Comparison of ENCODE assay signal across 15 cellular contexts in the genomic region with DNA sequence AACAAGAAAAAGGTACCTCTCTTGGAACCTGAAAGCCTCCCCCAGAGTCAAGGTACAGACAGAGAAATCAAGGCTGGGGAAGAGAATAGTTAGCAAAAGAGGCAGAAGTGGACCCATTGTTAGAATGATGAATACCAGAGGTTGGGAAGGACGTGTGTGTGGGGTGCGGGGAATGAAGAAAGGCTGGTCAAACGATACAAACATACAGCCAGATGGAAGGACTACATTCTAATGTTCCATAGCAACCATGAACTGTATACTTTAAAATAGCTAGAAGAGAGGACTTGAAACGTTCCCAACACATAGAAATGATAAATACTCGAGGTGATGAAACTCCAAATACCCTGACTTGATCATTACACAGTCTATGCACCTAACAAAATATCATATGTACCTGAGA. TPM values are rescaled to one million over a fixed set of nuclear protein-coding genes. Genes with fewer than 3 reads are reported as not detected.
DNase-seq lines count a peak whose midpoint lies in the region; ATAC-seq and TF ChIP-seq lines count a peak whose summit lies in the region.
"Had no signal": no experiment of that assay in that cellular context is flagged by ENCODE, and none has a peak within 500 bp of the region (broad histone marks: within the 10 kb centered on the region; RNA-seq: fewer than 3 reads in every experiment).

No MANE protein-coding gene starts in this region.

- H3K27ac ChIP-seq in naive thymus-derived CD4-positive, alpha-beta T cell (ENCODE audit: low read depth, low read length): peak overlapping the region; percentile 93
- no peak overlapping the region for H3K27ac ChIP-seq in PC-3 (ENCODE audit: low read length)
- H3K27ac ChIP-seq: WERI-Rb-1 had no signal

- no peak overlapping the region for H2AFZ ChIP-seq in PC-3 (ENCODE audit: low read length)

- no peak overlapping the region for H3K4me3 ChIP-seq in naive thymus-derived CD4-positive, alpha-beta T cell (ENCODE audit: low read length)
- no peak overlapping the region for H3K4me3 ChIP-seq in PC-3 (ENCODE audit: low read length)
- H3K4me3 ChIP-seq: stomach had no signal

- H3K4me1 Mint-ChIP-seq in activated naive CD4-positive, alpha-beta T cell treated with anti-CD3 and anti-CD28 coated beads, Interleukin-2, amount 50 U/mL, for 24 hours: peaks cover 89% of the 10 kb centered on the region
- H3K4me1 Mint-ChIP-seq in activated CD8-positive, alpha-beta T cell treated with anti-CD3 and anti-CD28 coated beads for 36 hours (ENCODE audit: low read depth): peaks cover 84% of the 10 kb centered on the region
- peaks cover 72 to 97% (median 91%) of the 10 kb centered on the region in 7 donors for H3K4me1 Mint-ChIP-seq in naive thymus-derived CD4-positive, alpha-beta T cell
- H3K4me1 Mint-ChIP-seq: brain, neural crest cell had no signal

- no peaks in the 10 kb centered on the region for H3K9me2 ChIP-seq in PC-3 (replicated peaks; ENCODE audit: low read length)

- no peaks in the 10 kb centered on the region for H3K27me3 ChIP-seq in naive thymus-derived CD4-positive, alpha-beta T cell (ENCODE audit: control insufficient read depth in 2 of 2, insufficient read depth in 2 of 2, low read length in 2 of 2)
- no peaks in the 10 kb centered on the region for H3K27me3 ChIP-seq in PC-3 (ENCODE audit: low read length)
- H3K27me3 ChIP-seq: stomach had no signal

- peak overlapping the region; percentile 71 for H3K27ac Mint-ChIP-seq in activated naive CD4-positive, alpha-beta T cell treated with anti-CD3 and anti-CD28 coated beads, Interleukin-2, amount 50 U/mL, for 24 hours
- peak overlapping the region in 1 of 2 donors; percentile 86 for H3K27ac Mint-ChIP-seq in activated naive CD4-positive, alpha-beta T cell treated with anti-CD3 and anti-CD28 coated beads, Interleukin-2, amount 50 U/mL, for 72 hours
- H3K27ac Mint-ChIP-seq in activated CD8-positive, alpha-beta T cell treated with anti-CD3 and anti-CD28 coated beads for 36 hours: peak overlapping the region; percentile 73
- H3K27ac Mint-ChIP-seq in naive thymus-derived CD4-positive, alpha-beta T cell: peak overlapping the region in 8 of 9 donors; percentile 90 to 98 (median 96)
- H3K27ac Mint-ChIP-seq: brain had no signal

- DNase-seq in activated naive CD4-positive, alpha-beta T cell treated with anti-CD3 and anti-CD28 coated beads, Interleukin-2, amount 50 U/mL, for 72 hours (ENCODE audit: low spot score in 2 of 2): no peak
- no peak for DNase-seq in activated CD8-positive, alpha-beta T cell treated with anti-CD3 and anti-CD28 coated beads for 36 hours
- DNase-seq in naive thymus-derived CD4-positive, alpha-beta T cell: no peak
- DNase-seq in PC-3: no peak
- DNase-seq: NCI-H1105 treated with DMSO at 0.1 percent for 48 hours, stomach, WERI-Rb-1 had no signal

- no peak overlapping the region for H3K4me3 Mint-ChIP-seq in activated naive CD4-positive, alpha-beta T cell treated with anti-CD3 and anti-CD28 coated beads, Interleukin-2, amount 50 U/mL, for 24 hours
- H3K4me3 Mint-ChIP-seq in activated CD8-positive, alpha-beta T cell treated with anti-CD3 and anti-CD28 coated beads for 36 hours: no peak overlapping the region
- peak overlapping the region; percentile 2 to 96 (median 53) for H3K4me3 Mint-ChIP-seq in naive thymus-derived CD4-positive, alpha-beta T cell
- H3K4me3 Mint-ChIP-seq: brain, neural crest cell had no signal

- H3K36me3 Mint-ChIP-seq in activated naive CD4-positive, alpha-beta T cell treated with anti-CD3 and anti-CD28 coated beads, Interleukin-2, amount 50 U/mL, for 24 hours: peaks cover 1% of the 10 kb centered on the region
- peaks cover 33 to 59% of the 10 kb centered on the region in 2 donors for H3K36me3 Mint-ChIP-seq in activated naive CD4-positive, alpha-beta T cell treated with anti-CD3 and anti-CD28 coated beads, Interleukin-2, amount 50 U/mL, for 72 hours
- H3K36me3 Mint-ChIP-seq in activated CD8-positive, alpha-beta T cell treated with anti-CD3 and anti-CD28 coated beads for 36 hours (ENCODE audit: low read depth): peaks cover 57% of the 10 kb centered on the region
- peaks cover 5 to 71% (median 39%) of the 10 kb centered on the region in 5 donors for H3K36me3 Mint-ChIP-seq in naive thymus-derived CD4-positive, alpha-beta T cell
- H3K36me3 Mint-ChIP-seq: brain had no signal

- POLR2A ChIA-PET in activated CD8-positive, alpha-beta T cell treated with anti-CD3 and anti-CD28 coated beads for 36 hours (lab: Charles Lee): interaction anchor here (0.8 to 1.0 kb wide), 2 partner anchors 75 to 427 kb away, joined by 3 to 4 read pairs; no protein-coding TSS in a partner anchor
- POLR2A ChIA-PET in naive thymus-derived CD4-positive, alpha-beta T cell (lab: Charles Lee): interaction anchor here (0.6 to 1.6 kb wide), 2 partner anchors 35 to 66 kb away, joined by 3 to 4 read pairs; no protein-coding TSS in a partner anchor
- POLR2A ChIA-PET in PC-3 (lab: Charles Lee; ENCODE audit: unreplicated experiment): no interaction called here

- ATAC-seq in activated naive CD4-positive, alpha-beta T cell treated with anti-CD3 and anti-CD28 coated beads, Interleukin-2, amount 50 U/mL, for 72 hours: no peak
- ATAC-seq in activated CD8-positive, alpha-beta T cell treated with anti-CD3 and anti-CD28 coated beads for 36 hours: no peak
- ATAC-seq in naive thymus-derived CD4-positive, alpha-beta T cell: no peak
- ATAC-seq in HG02970 (IDR thresholded peaks at IDR 0.05; ENCODE audit: low FRiP score, unreplicated experiment): no peak
- no peak for ATAC-seq in HG03378 (IDR thresholded peaks at IDR 0.05; ENCODE audit: unreplicated experiment)
- no peak for ATAC-seq in GM18858 (IDR thresholded peaks at IDR 0.05; ENCODE audit: unreplicated experiment)
- no peak for ATAC-seq in PC-3
- ATAC-seq: HCT116, SK-N-SH treated with all-trans-retinoic acid at 6 μM for 48 hours had no signal

- intact Hi-C loops in activated CD8-positive, alpha-beta T cell treated with anti-CD3 and anti-CD28 coated beads for 36 hours (cut with micrococcal nuclease): no loop called here
- intact Hi-C loops in naive thymus-derived CD4-positive, alpha-beta T cell (cut with micrococcal nuclease): no loop called here
- intact Hi-C loops in PC-3 (cut with micrococcal nuclease): no loop called here

- no peaks in the 10 kb centered on the region for H4K20me1 ChIP-seq in PC-3 (ENCODE audit: low read length)

- no TSS peak for BruUV-seq in PC-3 (replicated peaks; lab: Mats Ljungman, UMichigan)

- H3K9ac ChIP-seq in PC-3 (ENCODE audit: low read length): no peak overlapping the region

- no peaks in the 10 kb centered on the region for H3K79me2 ChIP-seq in PC-3 (ENCODE audit: low read length)

- H3K9me3 Mint-ChIP-seq in activated naive CD4-positive, alpha-beta T cell treated with anti-CD3 and anti-CD28 coated beads, Interleukin-2, amount 50 U/mL, for 24 hours: no peaks in the 10 kb centered on the region
- H3K9me3 Mint-ChIP-seq in activated naive CD4-positive, alpha-beta T cell treated with anti-CD3 and anti-CD28 coated beads, Interleukin-2, amount 50 U/mL, for 72 hours: no peaks in the 10 kb centered on the region
- no peaks in the 10 kb centered on the region for H3K9me3 Mint-ChIP-seq in activated CD8-positive, alpha-beta T cell treated with anti-CD3 and anti-CD28 coated beads for 36 hours
- H3K9me3 Mint-ChIP-seq in naive thymus-derived CD4-positive, alpha-beta T cell: no peaks in the 10 kb centered on the region
- H3K9me3 Mint-ChIP-seq: brain, neural crest cell had no signal

- no peaks in the 10 kb centered on the region for H3K36me3 ChIP-seq in naive thymus-derived CD4-positive, alpha-beta T cell (ENCODE audit: control insufficient read depth in 2 of 3, insufficient read depth in 3 of 3, low read length in 3 of 3)
- no peaks in the 10 kb centered on the region for H3K36me3 ChIP-seq in PC-3 (ENCODE audit: low read depth, low read length)
- H3K36me3 ChIP-seq: WERI-Rb-1 had no signal

- no peak overlapping the region for H3K4me2 ChIP-seq in PC-3 (ENCODE audit: low read length)

- no peaks in the 10 kb centered on the region for H3F3A ChIP-seq in PC-3 (ENCODE audit: low read length, unreplicated experiment)

- CTCF ChIA-PET in activated CD8-positive, alpha-beta T cell treated with anti-CD3 and anti-CD28 coated beads for 36 hours (lab: Charles Lee): interaction anchor here (0.9 to 10.9 kb wide), 3 partner anchors 23 to 102 kb away, joined by 4 to 83 read pairs (median 6); no protein-coding TSS in a partner anchor
- CTCF ChIA-PET in naive thymus-derived CD4-positive, alpha-beta T cell (lab: Charles Lee): no interaction called here
- CTCF ChIA-PET in PC-3 (lab: Charles Lee): no interaction called here

- H3K9me3 ChIP-seq in naive thymus-derived CD4-positive, alpha-beta T cell (ENCODE audit: control insufficient read depth in 2 of 3, low read length in 3 of 3): no peaks in the 10 kb centered on the region
- H3K9me3 ChIP-seq in PC-3 (ENCODE audit: low read length): no peaks in the 10 kb centered on the region
- H3K9me3 ChIP-seq: stomach had no signal

- no peaks in the 10 kb centered on the region for H3K27me3 Mint-ChIP-seq in activated naive CD4-positive, alpha-beta T cell treated with anti-CD3 and anti-CD28 coated beads, Interleukin-2, amount 50 U/mL, for 24 hours
- no peaks in the 10 kb centered on the region for H3K27me3 Mint-ChIP-seq in activated CD8-positive, alpha-beta T cell treated with anti-CD3 and anti-CD28 coated beads for 36 hours
- H3K27me3 Mint-ChIP-seq in naive thymus-derived CD4-positive, alpha-beta T cell: no peaks in the 10 kb centered on the region

- TF ChIP-seq CTCF in activated CD8-positive, alpha-beta T cell treated with anti-CD3 and anti-CD28 coated beads for 36 hours (IDR thresholded peaks at IDR 0.05): no peak
- TF ChIP-seq CTCF in PC-3 (conservative IDR thresholded peaks at IDR 0.05; ENCODE audit: low read depth, low read length): no peak

- H3K4me1 ChIP-seq in naive thymus-derived CD4-positive, alpha-beta T cell (ENCODE audit: control insufficient read depth in 2 of 2, insufficient read depth in 2 of 2, low read length in 2 of 2): peaks cover 85 to 91% of the 10 kb centered on the region in 2 donors
- H3K4me1 ChIP-seq in PC-3 (ENCODE audit: insufficient read depth, low read length): peaks cover 32% of the 10 kb centered on the region

RNA-seq across cellular contexts. Expression of a gene that starts 7.1 kb away (rescaled TPM):
- total RNA-seq in activated naive CD4-positive, alpha-beta T cell treated with anti-CD3 and anti-CD28 coated beads, Interleukin-2, amount 50 U/mL, for 72 hours: 10 to 100 TPM; 21.0 to 23.8 TPM
- 10 to 100 TPM; 33.0 to 34.5 TPM for total RNA-seq in activated CD8-positive, alpha-beta T cell treated with anti-CD3 and anti-CD28 coated beads for 36 hours
- total RNA-seq in naive thymus-derived CD4-positive, alpha-beta T cell: 100 to 1,000 TPM in 1 of 5 experiments, 10 to 100 TPM in 4; 63.6 to 104 (median 94.1) TPM
- polyA plus RNA-seq in naive thymus-derived CD4-positive, alpha-beta T cell: 100 to 1,000 TPM in 1 of 2 donors, 10 to 100 TPM in 1; 70.4 to 112 TPM
- total RNA-seq in PC-3 (2014; rRNA removed): 19.2 and 26.4 TPM in 2 replicates

RNA-seq across cellular contexts. Expression of a gene that starts 36.2 kb away (rescaled TPM):
- 10 to 100 TPM; 36.8 to 85.2 TPM for total RNA-seq in activated naive CD4-positive, alpha-beta T cell treated with anti-CD3 and anti-CD28 coated beads, Interleukin-2, amount 50 U/mL, for 72 hours
- 10 to 100 TPM; 13.3 to 13.7 TPM for total RNA-seq in activated CD8-positive, alpha-beta T cell treated with anti-CD3 and anti-CD28 coated beads for 36 hours
- 10 to 100 TPM; 11.1 to 45.6 (median 16.9) TPM for total RNA-seq in naive thymus-derived CD4-positive, alpha-beta T cell
- polyA plus RNA-seq in naive thymus-derived CD4-positive, alpha-beta T cell: 1 to 10 TPM; 5.0 to 5.4 TPM
- total RNA-seq in PC-3 (2014; rRNA removed): 78.3 and 90.2 TPM in 2 replicates

RNA-seq across cellular contexts. Expression of a gene that starts 59.2 kb away (rescaled TPM):
- 100 to 1,000 TPM; 282 to 356 TPM for total RNA-seq in activated naive CD4-positive, alpha-beta T cell treated with anti-CD3 and anti-CD28 coated beads, Interleukin-2, amount 50 U/mL, for 72 hours
- total RNA-seq in activated CD8-positive, alpha-beta T cell treated with anti-CD3 and anti-CD28 coated beads for 36 hours: 100 to 1,000 TPM; 328 to 336 TPM
- 100 to 1,000 TPM; 212 to 512 (median 272) TPM for total RNA-seq in naive thymus-derived CD4-positive, alpha-beta T cell
- 100 to 1,000 TPM; 272 to 295 TPM for polyA plus RNA-seq in naive thymus-derived CD4-positive, alpha-beta T cell
- total RNA-seq in PC-3 (2014; rRNA removed): 122 and 131 TPM in 2 replicates

Comparison
In these comparisons a context has a peak if more than half of its experiments do, and no peak if none do; other contexts are left out.
1. H3K4me3 Mint-ChIP-seq: peak in naive thymus-derived CD4-positive, alpha-beta T cell (10 of 10); none in activated naive CD4-positive, alpha-beta T cell treated with anti-CD3 and anti-CD28 coated beads, Interleukin-2, amount 50 U/mL, for 24 hours (single experiment) and activated CD8-positive, alpha-beta T cell treated with anti-CD3 and anti-CD28 coated beads for 36 hours (single experiment).